Comparison of ENCODE assay signal across 27 cellular contexts in the genomic region with DNA sequence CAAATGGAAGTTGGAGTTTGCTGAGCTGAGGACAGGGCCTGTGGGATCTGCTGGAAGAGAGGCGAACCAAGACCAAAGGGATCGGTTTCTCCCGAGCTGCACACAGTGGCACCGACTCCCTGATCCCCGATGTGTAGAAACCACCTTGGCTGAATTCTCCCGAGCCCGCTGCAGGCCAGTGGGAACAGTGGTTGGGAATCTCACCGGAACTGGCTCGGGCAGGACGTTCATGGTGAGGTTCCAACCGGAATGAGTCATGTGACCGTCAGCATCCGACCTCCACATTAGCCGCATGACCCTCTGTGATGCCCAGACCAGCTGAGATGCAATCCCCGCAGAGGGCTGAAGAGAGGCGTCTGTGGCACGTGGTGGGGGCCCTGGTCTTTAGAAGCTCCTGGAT.
"Had no signal": no experiment of that assay in that cellular context is flagged by ENCODE, and none has a peak within 500 bp of the region (broad histone marks: within the 10 kb centered on the region; RNA-seq: fewer than 3 reads in every experiment).

No MANE protein-coding gene starts in this region.

- H3K79me2 ChIP-seq: parathyroid adenoma had no signal

- H3K4me3 ChIP-seq: left lung, lower lobe of right lung, smooth muscle cell, tibial nerve, uterus had no signal

- H3K9ac ChIP-seq: parathyroid adenoma had no signal

- H3K27me3 Mint-ChIP-seq: naive thymus-derived CD4-positive, alpha-beta T cell; natural killer cell treated with Interleukin-12 subunit alpha and Interleukin-12 subunit beta and Interleukin-15 and Interleukin-18, amount 100 ng/mL, for 72 hours; stimulated activated memory B cell treated with anti-CD40 and anti-IgM and Interleukin-4, amounts not matched to agents 10 μg/mL and 1 μg/mL and 100 μg/mL, for 72 hours; stimulated activated naive CD8-positive, alpha-beta T cell treated with anti-CD3 and anti-CD28 coated beads, Interleukin-15, amount 100 ng/mL, for 72 hours had no signal

- H3K4me2 ChIP-seq: smooth muscle cell had no signal

- H3K9me3 Mint-ChIP-seq: natural killer cell treated with Interleukin-12 subunit alpha and Interleukin-12 subunit beta and Interleukin-15 and Interleukin-18, amount 100 ng/mL, for 72 hours; type B pancreatic cell had no signal

- ATAC-seq: left colon; left lung; lower lobe of right lung; naive thymus-derived CD4-positive, alpha-beta T cell; natural killer cell treated with Interleukin-12 subunit alpha and Interleukin-12 subunit beta and Interleukin-15 and Interleukin-18, amount 100 ng/mL, for 72 hours; right cardiac atrium; sciatic nerve; stimulated activated memory B cell treated with anti-CD40 and anti-IgM and Interleukin-4, amounts not matched to agents 10 μg/mL and 1 μg/mL and 100 μg/mL, for 72 hours; stimulated activated naive CD8-positive, alpha-beta T cell treated with anti-CD3 and anti-CD28 coated beads, Interleukin-15, amount 100 ng/mL, for 72 hours had no signal

- H3K4me1 ChIP-seq: left lung, lower lobe of right lung, parathyroid adenoma, tibial nerve, uterus had no signal

- DNase-seq: hypothalamus; immature natural killer cell; kidney; left colon; left lung; lower lobe of right lung; mammary epithelial cell; mesenchymal stem cell; naive thymus-derived CD4-positive, alpha-beta T cell; occipital lobe; stimulated activated CD4-positive, alpha-beta T cell treated with anti-CD3 and anti-CD28 coated beads, Interleukin-1b, Interleukin-23, amount 100 ng/mL, for 48 hours; stimulated activated CD4-positive, alpha-beta T cell treated with anti-CD3 and anti-CD28 coated beads, Interleukin-2, amount 100 ng/mL, for 48 hours; stimulated activated CD4-positive, alpha-beta T cell treated with anti-CD3 and anti-CD28 coated beads, Interleukin-4, amount 100 ng/mL, for 4 hours; stimulated activated CD8-positive, alpha-beta memory T cell treated with anti-CD3 and anti-CD28 coated beads, Interleukin-4, amount 100 ng/mL, for 48 hours; stimulated activated naive CD4-positive, alpha-beta T cell treated with Interleukin-2 at 50 U/mL for 16 hours; stimulated activated naive CD8-positive, alpha-beta T cell treated with anti-CD3 and anti-CD28 coated beads, Interleukin-15, amount 100 ng/mL, for 72 hours; uterus had no signal

- H3K27ac ChIP-seq: left lung, lower lobe of right lung, parathyroid adenoma, tibial nerve, uterus had no signal

- FAIRE-seq: islet of Langerhans, kidney had no signal

- H3K36me3 ChIP-seq: left lung, lower lobe of right lung, tibial nerve, uterus had no signal

- H3K9me3 ChIP-seq: lower lobe of right lung, uterus had no signal

- H2AFZ ChIP-seq: parathyroid adenoma had no signal

- H3K4me1 Mint-ChIP-seq: immature natural killer cell; naive thymus-derived CD4-positive, alpha-beta T cell; stimulated activated memory B cell treated with anti-CD40 and anti-IgM and Interleukin-4, amounts not matched to agents 10 μg/mL and 1 μg/mL and 100 μg/mL, for 72 hours; stimulated activated naive CD8-positive, alpha-beta T cell treated with anti-CD3 and anti-CD28 coated beads, Interleukin-15, amount 100 ng/mL, for 72 hours had no signal

- H3K27me3 ChIP-seq: tibial nerve, uterus had no signal

- H3K27ac Mint-ChIP-seq: immature natural killer cell; naive thymus-derived CD4-positive, alpha-beta T cell; natural killer cell treated with Interleukin-12 subunit alpha and Interleukin-12 subunit beta and Interleukin-15 and Interleukin-18, amount 100 ng/mL, for 72 hours; progenitor cell of endocrine pancreas; stimulated activated memory B cell treated with anti-CD40 and anti-IgM and Interleukin-4, amounts not matched to agents 10 μg/mL and 1 μg/mL and 100 μg/mL, for 72 hours; stimulated activated naive CD8-positive, alpha-beta T cell treated with anti-CD3 and anti-CD28 coated beads, Interleukin-15, amount 100 ng/mL, for 72 hours; type B pancreatic cell had no signal

- H3K4me3 Mint-ChIP-seq: immature natural killer cell; naive thymus-derived CD4-positive, alpha-beta T cell; natural killer cell treated with Interleukin-12 subunit alpha and Interleukin-12 subunit beta and Interleukin-15 and Interleukin-18, amount 100 ng/mL, for 72 hours; stimulated activated memory B cell treated with anti-CD40 and anti-IgM and Interleukin-4, amounts not matched to agents 10 μg/mL and 1 μg/mL and 100 μg/mL, for 72 hours; stimulated activated naive CD8-positive, alpha-beta T cell treated with anti-CD3 and anti-CD28 coated beads, Interleukin-15, amount 100 ng/mL, for 72 hours; type B pancreatic cell had no signal

- H3K36me3 Mint-ChIP-seq: immature natural killer cell; naive thymus-derived CD4-positive, alpha-beta T cell; natural killer cell treated with Interleukin-12 subunit alpha and Interleukin-12 subunit beta and Interleukin-15 and Interleukin-18, amount 100 ng/mL, for 72 hours; stimulated activated memory B cell treated with anti-CD40 and anti-IgM and Interleukin-4, amounts not matched to agents 10 μg/mL and 1 μg/mL and 100 μg/mL, for 72 hours; type B pancreatic cell had no signal
